In genomic region chr19:5133986-5134595, GRCh38 we compare ENCODE assay signal across 19 cellular contexts.
DNase-seq lines count a peak whose midpoint lies in the region; ATAC-seq and TF ChIP-seq lines count a peak whose summit lies in the region.
"Had no signal": no experiment of that assay in that cellular context is flagged by ENCODE, and none has a peak within 500 bp of the region (broad histone marks: within the 10 kb centered on the region; RNA-seq: fewer than 3 reads in every experiment).

No MANE protein-coding gene starts in this region.

- peak overlapping the region; percentile 18 for H3K4me3 Mint-ChIP-seq in activated CD8-positive, alpha-beta T cell treated with anti-CD3 and anti-CD28 coated beads for 36 hours
- H3K4me3 Mint-ChIP-seq in activated CD8-positive, alpha-beta T cell treated with anti-CD3 and anti-CD28 coated beads, Interleukin-2, amount 10 ng/mL, durations not matched to agents 7 days and 5 days: no peak overlapping the region
- H3K4me3 Mint-ChIP-seq in activated T-helper 1 cell treated with anti-CD3 and anti-CD28 coated beads, Interleukin-12 subunit alpha, Interleukin-12 subunit beta, Interleukin-2, Interleukin-4 antibody, amounts not matched to agents 30 ng/mL and 10 ng/mL and 1 ng/mL, durations not matched to agents 14 hours and 24 hours and 36 hours: no peak overlapping the region
- H3K4me3 Mint-ChIP-seq in mesothelial cell of epicardium: no peak overlapping the region
- H3K4me3 Mint-ChIP-seq in stimulated activated memory B cell treated with anti-CD40 and anti-IgM and Interleukin-4, amounts not matched to agents 10 μg/mL and 1 μg/mL and 100 μg/mL, for 72 hours: peak overlapping the region; percentile 50

- no peak for ATAC-seq in activated CD8-positive, alpha-beta T cell treated with anti-CD3 and anti-CD28 coated beads for 36 hours
- ATAC-seq in activated CD8-positive, alpha-beta T cell treated with anti-CD3 and anti-CD28 coated beads, Interleukin-2, amount 10 ng/mL, durations not matched to agents 7 days and 5 days: no peak
- no peak for ATAC-seq in stimulated activated memory B cell treated with anti-CD40 and anti-IgM and Interleukin-4, amounts not matched to agents 10 μg/mL and 1 μg/mL and 100 μg/mL, for 72 hours
- ATAC-seq in GM21528 (IDR thresholded peaks at IDR 0.05; ENCODE audit: low FRiP score, unreplicated experiment) (no peak), GM18519 (IDR thresholded peaks at IDR 0.05; ENCODE audit: low FRiP score, unreplicated experiment) (no peak)

- no peaks in the 10 kb centered on the region for H3K27me3 ChIP-seq in adrenal gland
- H3K27me3 ChIP-seq: SJSA1 had no signal

- no peak overlapping the region for H3K27ac Mint-ChIP-seq in activated CD8-positive, alpha-beta T cell treated with anti-CD3 and anti-CD28 coated beads for 36 hours
- H3K27ac Mint-ChIP-seq in activated CD8-positive, alpha-beta T cell treated with anti-CD3 and anti-CD28 coated beads, Interleukin-2, amount 10 ng/mL, durations not matched to agents 7 days and 5 days: no peak overlapping the region
- peak overlapping the region; percentile 5 for H3K27ac Mint-ChIP-seq in activated T-helper 1 cell treated with anti-CD3 and anti-CD28 coated beads, Interleukin-12 subunit alpha, Interleukin-12 subunit beta, Interleukin-2, Interleukin-4 antibody, amounts not matched to agents 30 ng/mL and 10 ng/mL and 1 ng/mL, durations not matched to agents 14 hours and 24 hours and 36 hours
- H3K27ac Mint-ChIP-seq in mesothelial cell of epicardium: peak overlapping the region; percentile 79
- peak overlapping the region; percentile 99 for H3K27ac Mint-ChIP-seq in stimulated activated memory B cell treated with anti-CD40 and anti-IgM and Interleukin-4, amounts not matched to agents 10 μg/mL and 1 μg/mL and 100 μg/mL, for 72 hours

- H3K36me3 ChIP-seq in adrenal gland (replicated peaks in 1 of 2): peaks cover 0 to 57% of the 10 kb centered on the region in 2 donors

- peaks cover 0 to 3% of the 10 kb centered on the region in 2 donors for H3K4me1 ChIP-seq in adrenal gland (replicated peaks in 1 of 2)

- H3K4me1 Mint-ChIP-seq in activated CD8-positive, alpha-beta T cell treated with anti-CD3 and anti-CD28 coated beads for 36 hours (ENCODE audit: low read depth): peaks cover 46% of the 10 kb centered on the region
- H3K4me1 Mint-ChIP-seq in activated CD8-positive, alpha-beta T cell treated with anti-CD3 and anti-CD28 coated beads, Interleukin-2, amount 10 ng/mL, durations not matched to agents 7 days and 5 days (ENCODE audit: low read depth): peaks cover 69% of the 10 kb centered on the region
- peaks cover 14% of the 10 kb centered on the region for H3K4me1 Mint-ChIP-seq in activated T-helper 1 cell treated with anti-CD3 and anti-CD28 coated beads, Interleukin-12 subunit alpha, Interleukin-12 subunit beta, Interleukin-2, Interleukin-4 antibody, amounts not matched to agents 30 ng/mL and 10 ng/mL and 1 ng/mL, durations not matched to agents 14 hours and 24 hours and 36 hours (ENCODE audit: low read depth)
- H3K4me1 Mint-ChIP-seq in mesothelial cell of epicardium: peaks cover 65% of the 10 kb centered on the region
- peaks cover 95% of the 10 kb centered on the region for H3K4me1 Mint-ChIP-seq in stimulated activated memory B cell treated with anti-CD40 and anti-IgM and Interleukin-4, amounts not matched to agents 10 μg/mL and 1 μg/mL and 100 μg/mL, for 72 hours

- no peak overlapping the region for H3K27ac ChIP-seq in adrenal gland
- H3K27ac ChIP-seq: 22Rv1, PC-9, SJSA1 had no signal

- CTCF ChIA-PET in activated CD8-positive, alpha-beta T cell treated with anti-CD3 and anti-CD28 coated beads for 36 hours (lab: Charles Lee): no interaction called here
- CTCF ChIA-PET in activated CD8-positive, alpha-beta T cell treated with anti-CD3 and anti-CD28 coated beads, Interleukin-2, amount 10 ng/mL, durations not matched to agents 7 days and 5 days (lab: Charles Lee): no interaction called here

- no peak for TF ChIP-seq POLR2A in adrenal gland (IDR thresholded peaks at IDR 0.05)

- TF ChIP-seq CTCF in activated CD8-positive, alpha-beta T cell treated with anti-CD3 and anti-CD28 coated beads for 36 hours (IDR thresholded peaks at IDR 0.05): no peak
- no peak for TF ChIP-seq CTCF in mesothelial cell of epicardium (IDR thresholded peaks at IDR 0.05; ENCODE audit: unreplicated experiment)
- TF ChIP-seq CTCF in adrenal gland (IDR thresholded peaks at IDR 0.05): no peak

- H3K4me3 ChIP-seq in adrenal gland: no peak overlapping the region
- H3K4me3 ChIP-seq: PC-9, SJSA1 had no signal

- DNase-seq in activated CD8-positive, alpha-beta T cell treated with anti-CD3 and anti-CD28 coated beads for 36 hours: no peak
- DNase-seq in activated CD8-positive, alpha-beta T cell treated with anti-CD3 and anti-CD28 coated beads, Interleukin-2, amount 10 ng/mL, durations not matched to agents 7 days and 5 days: no peak
- DNase-seq in activated T-helper 1 cell treated with anti-CD3 and anti-CD28 coated beads, Interleukin-12 subunit alpha, Interleukin-12 subunit beta, Interleukin-2, Interleukin-4 antibody, amounts not matched to agents 30 ng/mL and 10 ng/mL and 1 ng/mL, durations not matched to agents 14 hours and 24 hours and 36 hours (ENCODE audit: low spot score): no peak
- DNase-seq in mesothelial cell of epicardium (ENCODE audit: low spot score in 2 of 2, unreplicated experiment in 2 of 2) (no peak), adrenal gland (no peak)
- DNase-seq: COR-L47, DMS 273 treated with DMSO at 0.1 percent for 48 hours, GOT3, KBM-7, MV-4-11, NCI-H187 treated with DMSO at 0.1 percent for 48 hours, NCI-H2227 treated with DMSO at 0.1 percent for 48 hours, NCI-H524, PC-9 had no signal

- intact Hi-C loops in activated CD8-positive, alpha-beta T cell treated with anti-CD3 and anti-CD28 coated beads for 36 hours (cut with micrococcal nuclease): no loop called here
- intact Hi-C loops in activated T-helper 1 cell treated with anti-CD3 and anti-CD28 coated beads, Interleukin-12 subunit alpha, Interleukin-12 subunit beta, Interleukin-2, Interleukin-4 antibody, amounts not matched to agents 30 ng/mL and 10 ng/mL and 1 ng/mL, durations not matched to agents 14 hours and 24 hours and 36 hours (cut with micrococcal nuclease): no loop called here
- intact Hi-C loops in adrenal gland (cut with DNase I): loop anchor here in 1 of 2 donors (10.0 kb wide), 1 partner anchor 69 kb away; no protein-coding TSS in a partner anchor

- H3K27me3 Mint-ChIP-seq in activated CD8-positive, alpha-beta T cell treated with anti-CD3 and anti-CD28 coated beads for 36 hours: no peaks in the 10 kb centered on the region
- H3K27me3 Mint-ChIP-seq in activated CD8-positive, alpha-beta T cell treated with anti-CD3 and anti-CD28 coated beads, Interleukin-2, amount 10 ng/mL, durations not matched to agents 7 days and 5 days (ENCODE audit: low read depth): peaks cover under 1% of the 10 kb centered on the region
- H3K27me3 Mint-ChIP-seq in activated T-helper 1 cell treated with anti-CD3 and anti-CD28 coated beads, Interleukin-12 subunit alpha, Interleukin-12 subunit beta, Interleukin-2, Interleukin-4 antibody, amounts not matched to agents 30 ng/mL and 10 ng/mL and 1 ng/mL, durations not matched to agents 14 hours and 24 hours and 36 hours (ENCODE audit: insufficient read depth): peaks cover under 1% of the 10 kb centered on the region
- H3K27me3 Mint-ChIP-seq in mesothelial cell of epicardium (ENCODE audit: low read depth): no peaks in the 10 kb centered on the region
- no peaks in the 10 kb centered on the region for H3K27me3 Mint-ChIP-seq in stimulated activated memory B cell treated with anti-CD40 and anti-IgM and Interleukin-4, amounts not matched to agents 10 μg/mL and 1 μg/mL and 100 μg/mL, for 72 hours

- WGBS in adrenal gland, 4 donors: 86 to 94% (median 91%) methylated on average over 17 to 30 of the region's 30 CpGs

- POLR2A ChIA-PET in activated CD8-positive, alpha-beta T cell treated with anti-CD3 and anti-CD28 coated beads for 36 hours (lab: Charles Lee): interaction anchor here (1.0 to 1.1 kb wide), 2 partner anchors 8 to 219 kb away, joined by 3 read pairs; no protein-coding TSS in a partner anchor
- POLR2A ChIA-PET in activated CD8-positive, alpha-beta T cell treated with anti-CD3 and anti-CD28 coated beads, Interleukin-2, amount 10 ng/mL, durations not matched to agents 7 days and 5 days (lab: Charles Lee): no interaction called here

- H3K9me3 ChIP-seq in adrenal gland (replicated peaks in 1 of 3): no peaks in the 10 kb centered on the region
- H3K9me3 ChIP-seq: SJSA1 had no signal

- peaks cover 61% of the 10 kb centered on the region for H3K36me3 Mint-ChIP-seq in activated CD8-positive, alpha-beta T cell treated with anti-CD3 and anti-CD28 coated beads for 36 hours (ENCODE audit: low read depth)
- peaks cover 62% of the 10 kb centered on the region for H3K36me3 Mint-ChIP-seq in activated CD8-positive, alpha-beta T cell treated with anti-CD3 and anti-CD28 coated beads, Interleukin-2, amount 10 ng/mL, durations not matched to agents 7 days and 5 days (ENCODE audit: low read depth)
- H3K36me3 Mint-ChIP-seq in activated T-helper 1 cell treated with anti-CD3 and anti-CD28 coated beads, Interleukin-12 subunit alpha, Interleukin-12 subunit beta, Interleukin-2, Interleukin-4 antibody, amounts not matched to agents 30 ng/mL and 10 ng/mL and 1 ng/mL, durations not matched to agents 14 hours and 24 hours and 36 hours (ENCODE audit: low read depth): peaks cover 20% of the 10 kb centered on the region
- peaks cover 20% of the 10 kb centered on the region for H3K36me3 Mint-ChIP-seq in mesothelial cell of epicardium
- H3K36me3 Mint-ChIP-seq in stimulated activated memory B cell treated with anti-CD40 and anti-IgM and Interleukin-4, amounts not matched to agents 10 μg/mL and 1 μg/mL and 100 μg/mL, for 72 hours: peaks cover 71% of the 10 kb centered on the region

- peaks cover 1% of the 10 kb centered on the region for H3K9me3 Mint-ChIP-seq in activated CD8-positive, alpha-beta T cell treated with anti-CD3 and anti-CD28 coated beads for 36 hours
- H3K9me3 Mint-ChIP-seq in activated CD8-positive, alpha-beta T cell treated with anti-CD3 and anti-CD28 coated beads, Interleukin-2, amount 10 ng/mL, durations not matched to agents 7 days and 5 days (ENCODE audit: insufficient read depth): no peaks in the 10 kb centered on the region
- no peaks in the 10 kb centered on the region for H3K9me3 Mint-ChIP-seq in activated T-helper 1 cell treated with anti-CD3 and anti-CD28 coated beads, Interleukin-12 subunit alpha, Interleukin-12 subunit beta, Interleukin-2, Interleukin-4 antibody, amounts not matched to agents 30 ng/mL and 10 ng/mL and 1 ng/mL, durations not matched to agents 14 hours and 24 hours and 36 hours
- H3K9me3 Mint-ChIP-seq in mesothelial cell of epicardium: no peaks in the 10 kb centered on the region
- no peaks in the 10 kb centered on the region for H3K9me3 Mint-ChIP-seq in stimulated activated memory B cell treated with anti-CD40 and anti-IgM and Interleukin-4, amounts not matched to agents 10 μg/mL and 1 μg/mL and 100 μg/mL, for 72 hours

Comparison
In these comparisons a context has a peak if more than half of its experiments do, and no peak if none do; other contexts are left out.
1. H3K4me3 Mint-ChIP-seq: peak in activated CD8-positive, alpha-beta T cell treated with anti-CD3 and anti-CD28 coated beads for 36 hours (single experiment) and stimulated activated memory B cell treated with anti-CD40 and anti-IgM and Interleukin-4, amounts not matched to agents 10 μg/mL and 1 μg/mL and 100 μg/mL, for 72 hours (single experiment); none in activated CD8-positive, alpha-beta T cell treated with anti-CD3 and anti-CD28 coated beads, Interleukin-2, amount 10 ng/mL, durations not matched to agents 7 days and 5 days (single experiment), activated T-helper 1 cell treated with anti-CD3 and anti-CD28 coated beads, Interleukin-12 subunit alpha, Interleukin-12 subunit beta, Interleukin-2, Interleukin-4 antibody, amounts not matched to agents 30 ng/mL and 10 ng/mL and 1 ng/mL, durations not matched to agents 14 hours and 24 hours and 36 hours (single experiment) and mesothelial cell of epicardium (single experiment).
2. H3K27ac Mint-ChIP-seq: peak in activated T-helper 1 cell treated with anti-CD3 and anti-CD28 coated beads, Interleukin-12 subunit alpha, Interleukin-12 subunit beta, Interleukin-2, Interleukin-4 antibody, amounts not matched to agents 30 ng/mL and 10 ng/mL and 1 ng/mL, durations not matched to agents 14 hours and 24 hours and 36 hours (single experiment), mesothelial cell of epicardium (single experiment) and stimulated activated memory B cell treated with anti-CD40 and anti-IgM and Interleukin-4, amounts not matched to agents 10 μg/mL and 1 μg/mL and 100 μg/mL, for 72 hours (single experiment); none in activated CD8-positive, alpha-beta T cell treated with anti-CD3 and anti-CD28 coated beads for 36 hours (single experiment) and activated CD8-positive, alpha-beta T cell treated with anti-CD3 and anti-CD28 coated beads, Interleukin-2, amount 10 ng/mL, durations not matched to agents 7 days and 5 days (single experiment).